In the genomic region with DNA sequence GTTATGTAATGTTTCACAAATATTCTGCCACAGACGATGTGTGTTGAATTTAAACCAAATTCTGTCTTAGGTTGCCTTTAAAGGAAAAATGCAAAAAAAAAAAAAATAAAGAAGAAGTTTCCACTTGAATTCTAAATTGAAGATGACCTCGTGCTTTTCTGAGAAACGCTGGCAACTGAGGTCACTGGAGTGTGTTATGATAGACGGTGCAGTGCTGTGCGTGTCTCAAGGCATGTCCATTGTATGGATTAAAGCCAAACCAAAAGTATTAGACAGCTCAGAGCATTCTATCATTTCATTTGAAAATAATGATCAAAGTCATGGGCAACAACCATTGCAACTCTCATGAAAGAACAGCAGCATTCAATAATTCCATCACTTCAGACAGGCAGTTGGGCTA, we compare ENCODE assay signal across 27 cellular contexts.
"Had no signal": no experiment of that assay in that cellular context is flagged by ENCODE, and none has a peak within 500 bp of the region (broad histone marks: within the 10 kb centered on the region; RNA-seq: fewer than 3 reads in every experiment).

No MANE protein-coding gene starts in this region.

- H3K4me1 Mint-ChIP-seq: activated CD4-positive, alpha-beta T cell treated with anti-CD3 and anti-CD28 coated beads, Interleukin-2, amount 10 ng/mL, durations not matched to agents 7 days and 5 days; activated naive CD8-positive, alpha-beta T cell treated with anti-CD3 and anti-CD28 coated beads, Interleukin-2, amount 10 ng/mL, durations not matched to agents 7 days and 5 days had no signal

- H3K27me3 ChIP-seq: Peyer's patch, SJCRH30 had no signal

- ATAC-seq: activated T-cell treated with anti-CD3 and anti-CD28 coated beads, Interleukin-2, amount 50 U/mL, for 72 hours had no signal

- H3K4me1 ChIP-seq: Peyer's patch, SJCRH30 had no signal

- H3K27ac ChIP-seq: Peyer's patch, RWPE1, SJCRH30, VCaP had no signal

- H3K36me3 Mint-ChIP-seq: activated CD4-positive, alpha-beta memory T cell treated with anti-CD3 and anti-CD28 coated beads for 36 hours; activated naive CD8-positive, alpha-beta T cell treated with anti-CD3 and anti-CD28 coated beads, Interleukin-2, amount 10 ng/mL, durations not matched to agents 7 days and 5 days had no signal

- H3K4me3 Mint-ChIP-seq: activated CD4-positive, alpha-beta memory T cell treated with anti-CD3 and anti-CD28 coated beads for 36 hours; activated CD4-positive, alpha-beta T cell treated with anti-CD3 and anti-CD28 coated beads, Interleukin-2, amount 10 ng/mL, durations not matched to agents 7 days and 5 days; activated naive CD8-positive, alpha-beta T cell treated with anti-CD3 and anti-CD28 coated beads, Interleukin-2, amount 10 ng/mL, durations not matched to agents 7 days and 5 days; activated T-cell treated with anti-CD3 and anti-CD28 coated beads, Interleukin-2, amount 50 U/mL, for 72 hours had no signal

- H3K4me2 ChIP-seq: SK-N-SH had no signal

- H3K27me3 Mint-ChIP-seq: activated CD4-positive, alpha-beta T cell treated with anti-CD3 and anti-CD28 coated beads, Interleukin-2, amount 10 ng/mL, durations not matched to agents 7 days and 5 days had no signal

- H3K9ac ChIP-seq: SK-N-SH had no signal

- H3K4me3 ChIP-seq: Peyer's patch, SJCRH30 had no signal

- H3K27ac Mint-ChIP-seq: activated CD4-positive, alpha-beta memory T cell treated with anti-CD3 and anti-CD28 coated beads for 36 hours; activated CD4-positive, alpha-beta T cell treated with anti-CD3 and anti-CD28 coated beads, Interleukin-2, amount 10 ng/mL, durations not matched to agents 7 days and 5 days; activated naive CD8-positive, alpha-beta T cell treated with anti-CD3 and anti-CD28 coated beads, Interleukin-2, amount 10 ng/mL, durations not matched to agents 7 days and 5 days; activated T-cell treated with anti-CD3 and anti-CD28 coated beads, Interleukin-2, amount 50 U/mL, for 72 hours; activated T-helper 2 cell treated with anti-CD3 and anti-CD28 coated beads, Interferon-gamma antibody, Interleukin-2, Interleukin-4, amounts not matched to agents 10 μg/mL and 5 μg/mL and 100 μg/mL, durations not matched to agents 14 hours and 24 hours and 36 hours had no signal

- H3K36me3 ChIP-seq: Peyer's patch, SJCRH30 had no signal

- H3K9me3 Mint-ChIP-seq: activated CD4-positive, alpha-beta memory T cell treated with anti-CD3 and anti-CD28 coated beads for 36 hours; activated CD4-positive, alpha-beta T cell treated with anti-CD3 and anti-CD28 coated beads, Interleukin-2, amount 10 ng/mL, durations not matched to agents 7 days and 5 days; activated naive CD8-positive, alpha-beta T cell treated with anti-CD3 and anti-CD28 coated beads, Interleukin-2, amount 10 ng/mL, durations not matched to agents 7 days and 5 days; activated T-cell treated with anti-CD3 and anti-CD28 coated beads, Interleukin-2, amount 50 U/mL, for 72 hours; activated T-helper 2 cell treated with anti-CD3 and anti-CD28 coated beads, Interferon-gamma antibody, Interleukin-2, Interleukin-4, amounts not matched to agents 10 μg/mL and 5 μg/mL and 100 μg/mL, durations not matched to agents 14 hours and 24 hours and 36 hours had no signal

- DNase-seq: activated CD4-positive, alpha-beta memory T cell treated with anti-CD3 and anti-CD28 coated beads for 36 hours; activated CD4-positive, alpha-beta T cell treated with anti-CD3 and anti-CD28 coated beads, Interleukin-2, amount 10 ng/mL, durations not matched to agents 7 days and 5 days; activated CD4-positive, CD25-positive, alpha-beta regulatory T cell; activated CD8-positive, alpha-beta memory T cell treated with anti-CD3 and anti-CD28 coated beads for 24 hours; activated naive CD4-positive, alpha-beta T cell treated with anti-CD3 and anti-CD28 coated beads, Interleukin-2, amount 50 U/mL, for 16 hours; activated naive CD8-positive, alpha-beta T cell treated with anti-CD3 and anti-CD28 coated beads, Interleukin-2, amount 10 ng/mL, durations not matched to agents 7 days and 5 days; activated T-cell treated with anti-CD3 and anti-CD28 coated beads for 4 hours; activated T-cell treated with anti-CD3 and anti-CD28 coated beads, Interleukin-2, amount 50 U/mL, for 72 hours; aorta; MM.1S; NCI-H1105; NCI-H1436; NCI-H1694 treated with DMSO at 0.1 percent for 48 hours; NCI-H2029 treated with DMSO at 0.1 percent for 48 hours; NCI-H2171; NCI-H226; NCI-H510A; NCI-H526 treated with DMSO at 0.1 percent for 48 hours; NCI-H82; Peyer's patch; Right ventricle myocardium superior; SJCRH30; SK-N-SH; T-helper 1 cell had no signal

- H3K9me3 ChIP-seq: Peyer's patch, SJCRH30, SK-N-SH had no signal
